Comparison of ENCODE assay signal across 8 cellular contexts in genomic region chr17:18187226-18187625, GRCh38. TPM values are rescaled to one million over a fixed set of nuclear protein-coding genes. Genes with fewer than 3 reads are reported as not detected.
DNase-seq lines count a peak whose midpoint lies in the region; ATAC-seq and TF ChIP-seq lines count a peak whose summit lies in the region.

No MANE protein-coding gene starts in this region.

- H3K79me1 ChIP-seq in IMR-90 (ENCODE audit: low read depth in 1 of 2, low read length in 2 of 2): peaks cover 12 to 76% of the 10 kb centered on the region in 2 experiments

- H3K4me2 ChIP-seq in IMR-90 (ENCODE audit: low read depth, low read length): peak overlapping the region; percentile 89

- H2BK20ac ChIP-seq in IMR-90 (ENCODE audit: low read depth, low read length): no peak overlapping the region

- no peak overlapping the region for H3K18ac ChIP-seq in IMR-90 (ENCODE audit: low read depth, low read length)

- H3K27ac ChIP-seq in IMR-90 (ENCODE audit: insufficient read depth, low read length): no peak overlapping the region

- H3K36me3 ChIP-seq in IMR-90 (ENCODE audit: control insufficient read depth, insufficient read depth, low read length) (peaks cover 29% of the 10 kb centered on the region), mucosa of descending colon (ENCODE audit: low read depth) (peaks cover 5% of the 10 kb centered on the region)

- H2AFZ ChIP-seq in IMR-90 (replicated peaks; ENCODE audit: low read length, poor library complexity): no peak overlapping the region

- no peak overlapping the region for H2AK9ac ChIP-seq in IMR-90 (replicated peaks; ENCODE audit: low read depth, low read length, poor library complexity)

- no peak overlapping the region for H2BK120ac ChIP-seq in IMR-90 (ENCODE audit: low read depth, low read length)

- H3K4me3 Mint-ChIP-seq in naive B cell: peak overlapping the region; percentile 42 to 99 (median 95)

- peak overlapping the region; percentile 35; the same call in 1 of the 2 replicates for H2AK5ac ChIP-seq in IMR-90 (ENCODE audit: low read depth, low read length)

- no peak overlapping the region for H2BK5ac ChIP-seq in IMR-90 (ENCODE audit: low read depth, low read length, poor library complexity, severe bottlenecking)

- no peak overlapping the region for H4K8ac ChIP-seq in IMR-90 (ENCODE audit: low read depth in 2 of 2, low read length in 2 of 2)

- H4K91ac ChIP-seq in IMR-90 (ENCODE audit: insufficient read depth, low read depth, low read length): no peak overlapping the region

- H3K9me1 ChIP-seq in IMR-90 (ENCODE audit: insufficient read depth, low read length): peaks cover 39% of the 10 kb centered on the region

- H3K27ac Mint-ChIP-seq in naive B cell: peak overlapping the region in 3 of 6 donors; percentile 11 to 38 (median 30)

- BruUV-seq in IMR-90 (replicated peaks; lab: Mats Ljungman, UMichigan): no TSS peak

- intact Hi-C loops in IMR-90 (cut with micrococcal nuclease): no loop called here
- intact Hi-C loops in mucosa of descending colon (cut with DNase I, micrococcal nuclease): no loop called here

- no peaks in the 10 kb centered on the region for H3K9me3 Mint-ChIP-seq in naive B cell

- H3K23ac ChIP-seq in IMR-90 (ENCODE audit: low read depth, low read length): peak overlapping the region; percentile 96

- TF ChIP-seq CTCF in AG09309 (IDR thresholded peaks at IDR 0.05; ENCODE audit: control insufficient read depth, insufficient read depth, low read depth, low read length, missing control alignments): no peak
- TF ChIP-seq CTCF in IMR-90 (conservative IDR thresholded peaks at IDR 0.05; ENCODE audit: low read depth, low read length): no peak
- TF ChIP-seq CTCF in choroid plexus epithelial cell (conservative IDR thresholded peaks at IDR 0.05; ENCODE audit: low read depth, low read length): no peak
- no peak for TF ChIP-seq CTCF in mucosa of descending colon (IDR thresholded peaks at IDR 0.05)

- no peak overlapping the region for H4K5ac ChIP-seq in IMR-90 (ENCODE audit: low read depth, low read length)

- H3K4me1 Mint-ChIP-seq in naive B cell: peaks cover 51 to 79% (median 71%) of the 10 kb centered on the region in 3 donors

- no peak overlapping the region for H2BK15ac ChIP-seq in IMR-90 (ENCODE audit: low read depth, low read length)

- no peaks in the 10 kb centered on the region for H3K27me3 Mint-ChIP-seq in naive B cell

- no peak overlapping the region for H3K56ac ChIP-seq in IMR-90 (ENCODE audit: extremely low read depth, insufficient read depth, low read length)

- DNase-seq in AG09309 (ENCODE audit: low read depth): no peak
- DNase-seq in IMR-90: no peak
- DNase-seq in choroid plexus epithelial cell (ENCODE audit: low read depth): no peak
- no peak for DNase-seq in naive B cell
- DNase-seq in left lobe of liver (ENCODE audit: low spot score): no peak
- no peak for DNase-seq in iPS-NIHi7 (ENCODE audit: extremely low spot score)
- DNase-seq in mucosa of descending colon: no peak

- CTCF ChIA-PET in IMR-90 (lab: Yijun Ruan, JAX): no interaction called here

- TF ChIP-seq POLR2A in IMR-90 (IDR thresholded peaks at IDR 0.05; ENCODE audit: low read depth, low read length): no peak

- peaks cover 0 to 4% of the 10 kb centered on the region in 2 donors for H3K36me3 Mint-ChIP-seq in naive B cell

- H3K4me3 ChIP-seq in AG09309 (ENCODE audit: control insufficient read depth, low read depth, low read length): peak overlapping the region; percentile 62
- H3K4me3 ChIP-seq in IMR-90 (ENCODE audit: insufficient read depth, low read depth, low read length): peak overlapping the region; percentile 51
- peak overlapping the region; percentile 87 for H3K4me3 ChIP-seq in choroid plexus epithelial cell (ENCODE audit: low read depth, low read length)
- H3K4me3 ChIP-seq in mucosa of descending colon: no peak overlapping the region

- dilution Hi-C loops in IMR-90 (cut with HindIII; ENCODE audit: low sequenced_read_pairs, unreplicated experiment): no loop called here

- POLR2A ChIA-PET in IMR-90 (lab: Charles Lee; ENCODE audit: unreplicated experiment): no interaction called here

- in situ Hi-C loops in IMR-90 (cut with MboI; ENCODE audit: low sequenced_read_pairs): no loop called here

- no peaks in the 10 kb centered on the region for H3K27me3 ChIP-seq in IMR-90 (ENCODE audit: control insufficient read depth, insufficient read depth, low read length)

- no peak for TF ChIP-seq RAD21 in IMR-90 (IDR thresholded peaks at IDR 0.05; ENCODE audit: low read length)

- peak overlapping the region; percentile 69 for H3K14ac ChIP-seq in IMR-90 (replicated peaks; ENCODE audit: low read depth, low read length)

- WGBS in IMR-90 (ENCODE audit: extremely low coverage in 2 of 2, insufficient read length in 1 of 2), 2 experiments: 65% methylated on average over 2 of the region's 2 CpGs; no CpG with 5 or more reads in 1 of the 2 experiments

- H3K9ac ChIP-seq in IMR-90 (ENCODE audit: low read depth, low read length): peak overlapping the region; percentile 65

- H3K4me1 ChIP-seq in IMR-90 (ENCODE audit: control insufficient read depth, insufficient read depth, low read length) (peaks cover 36% of the 10 kb centered on the region), mucosa of descending colon (ENCODE audit: low read depth) (peaks cover 54% of the 10 kb centered on the region)

- peak overlapping the region; percentile 22; the same call in 1 of the 2 replicates for H3K4ac ChIP-seq in IMR-90 (ENCODE audit: low read depth, low read length)

- H3K9me3 ChIP-seq in IMR-90 (ENCODE audit: control insufficient read depth, insufficient read depth, low read length): no peaks in the 10 kb centered on the region
- H3K9me3 ChIP-seq in mucosa of descending colon: no peaks in the 10 kb centered on the region

- H4K20me1 ChIP-seq in IMR-90 (ENCODE audit: insufficient read depth, low read length): peaks cover 80% of the 10 kb centered on the region

- ATAC-seq in IMR-90 (ENCODE audit: low read depth) (no peak), naive B cell (ENCODE audit: low read depth in 2 of 2) (no peak), left lobe of liver (no peak), GM18870 (IDR thresholded peaks at IDR 0.05; ENCODE audit: unreplicated experiment) (no peak), mucosa of descending colon (no peak)

TF ChIP-seq in IMR-90, 13 proteins besides CTCF, POLR2A, EP300 and RAD21:
- TF ChIP-seq MXI1 (IDR thresholded peaks at IDR 0.05; ENCODE audit: borderline replicate concordance, low read depth, low read length): no peak; the same call in 1 of the 2 replicates
- TF ChIP-seq SMC3 (IDR thresholded peaks at IDR 0.05; ENCODE audit: low read depth, low read length): no peak
- no peak for TF ChIP-seq RFX5 (IDR thresholded peaks at IDR 0.05; ENCODE audit: low read depth, low read length)
- no peak for TF ChIP-seq USF2 (IDR thresholded peaks at IDR 0.05; ENCODE audit: low read depth, low read length)
- TF ChIP-seq FOS (IDR thresholded peaks at IDR 0.05; ENCODE audit: low read depth, low read length): no peak
- no peak for TF ChIP-seq MAZ (IDR thresholded peaks at IDR 0.05; ENCODE audit: borderline replicate concordance, low read depth, low read length)
- TF ChIP-seq CHD1 (IDR thresholded peaks at IDR 0.05; ENCODE audit: low read depth, low read length): no peak
- TF ChIP-seq RCOR1 (IDR thresholded peaks at IDR 0.05; ENCODE audit: insufficient replicate concordance, low read length): no peak
- no peak for TF ChIP-seq BHLHE40 (IDR thresholded peaks at IDR 0.05; ENCODE audit: low read depth, low read length)
- TF ChIP-seq MAFK (IDR thresholded peaks at IDR 0.05; ENCODE audit: low read depth, low read length): no peak
- TF ChIP-seq NFE2L2 (IDR thresholded peaks at IDR 0.05; ENCODE audit: low read depth, low read length): no peak
- no peak for TF ChIP-seq CEBPB (IDR thresholded peaks at IDR 0.05; ENCODE audit: low read depth, low read length)
- TF ChIP-seq, protein P1, sequence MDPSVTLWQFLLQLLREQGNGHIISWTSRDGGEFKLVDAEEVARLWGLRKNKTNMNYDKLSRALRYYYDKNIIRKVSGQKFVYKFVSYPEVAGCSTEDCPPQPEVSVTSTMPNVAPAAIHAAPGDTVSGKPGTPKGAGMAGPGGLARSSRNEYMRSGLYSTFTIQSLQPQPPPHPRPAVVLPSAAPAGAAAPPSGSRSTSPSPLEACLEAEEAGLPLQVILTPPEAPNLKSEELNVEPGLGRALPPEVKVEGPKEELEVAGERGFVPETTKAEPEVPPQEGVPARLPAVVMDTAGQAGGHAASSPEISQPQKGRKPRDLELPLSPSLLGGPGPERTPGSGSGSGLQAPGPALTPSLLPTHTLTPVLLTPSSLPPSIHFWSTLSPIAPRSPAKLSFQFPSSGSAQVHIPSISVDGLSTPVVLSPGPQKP (IDR thresholded peaks at IDR 0.05; ENCODE audit: borderline replicate concordance, low read depth, low read length): no peak

RNA-seq across cellular contexts. Expression of gene ALKBH5, which starts 3.6 kb away (rescaled TPM):
- total RNA-seq in IMR-90 (2012; rRNA removed): 79.6 and 86.1 TPM in 2 replicates
- 54.6 and 57.6 TPM in 2 replicates for polyA plus RNA-seq in IMR-90 (2012; rRNA removed)
- 48.0 and 70.0 TPM in 2 replicates for polyA plus RNA-seq in IMR-90 (2012; cell fraction: cytosol; rRNA removed)
- polyA plus RNA-seq in IMR-90 (2012; cell fraction: nucleus; rRNA removed; ENCODE audit: low replicate concordance): 28.3 and 30.6 TPM in 2 replicates
- 100 to 1,000 TPM; 124 to 169 (median 146) TPM for polyA plus RNA-seq in naive B cell (ENCODE audit: low read depth in 6 of 6)
- total RNA-seq in left lobe of liver: 69.2 TPM
- 100 to 1,000 TPM in 1 of 3 donors, 10 to 100 TPM in 2; 70.7 to 151 (median 75.6) TPM for total RNA-seq in mucosa of descending colon

RNA-seq across cellular contexts. Expression of gene LLGL1, which starts 38.2 kb away (rescaled TPM):
- 34.2 and 40.1 TPM in 2 replicates for total RNA-seq in IMR-90 (2012; rRNA removed)
- polyA plus RNA-seq in IMR-90 (2012; rRNA removed): 52.9 and 57.9 TPM in 2 replicates
- polyA plus RNA-seq in IMR-90 (2012; cell fraction: cytosol; rRNA removed): 29.8 and 72.4 TPM in 2 replicates
- 53.9 and 145 TPM in 2 replicates for polyA plus RNA-seq in IMR-90 (2012; cell fraction: nucleus; rRNA removed; ENCODE audit: low replicate concordance)
- 1 to 10 TPM in 2 of 6 donors, under 1 TPM in 3, not detected in 1; 0.38 to 1.4 (median 0.86) TPM for polyA plus RNA-seq in naive B cell (ENCODE audit: low read depth in 6 of 6)
- 3.3 TPM for total RNA-seq in left lobe of liver
- total RNA-seq in mucosa of descending colon: 10 to 100 TPM in 2 of 3 donors, 1 to 10 TPM in 1; 6.7 to 15.1 (median 10.3) TPM
